11 cellular contexts compared by ENCODE assay signal in the genomic region with DNA sequence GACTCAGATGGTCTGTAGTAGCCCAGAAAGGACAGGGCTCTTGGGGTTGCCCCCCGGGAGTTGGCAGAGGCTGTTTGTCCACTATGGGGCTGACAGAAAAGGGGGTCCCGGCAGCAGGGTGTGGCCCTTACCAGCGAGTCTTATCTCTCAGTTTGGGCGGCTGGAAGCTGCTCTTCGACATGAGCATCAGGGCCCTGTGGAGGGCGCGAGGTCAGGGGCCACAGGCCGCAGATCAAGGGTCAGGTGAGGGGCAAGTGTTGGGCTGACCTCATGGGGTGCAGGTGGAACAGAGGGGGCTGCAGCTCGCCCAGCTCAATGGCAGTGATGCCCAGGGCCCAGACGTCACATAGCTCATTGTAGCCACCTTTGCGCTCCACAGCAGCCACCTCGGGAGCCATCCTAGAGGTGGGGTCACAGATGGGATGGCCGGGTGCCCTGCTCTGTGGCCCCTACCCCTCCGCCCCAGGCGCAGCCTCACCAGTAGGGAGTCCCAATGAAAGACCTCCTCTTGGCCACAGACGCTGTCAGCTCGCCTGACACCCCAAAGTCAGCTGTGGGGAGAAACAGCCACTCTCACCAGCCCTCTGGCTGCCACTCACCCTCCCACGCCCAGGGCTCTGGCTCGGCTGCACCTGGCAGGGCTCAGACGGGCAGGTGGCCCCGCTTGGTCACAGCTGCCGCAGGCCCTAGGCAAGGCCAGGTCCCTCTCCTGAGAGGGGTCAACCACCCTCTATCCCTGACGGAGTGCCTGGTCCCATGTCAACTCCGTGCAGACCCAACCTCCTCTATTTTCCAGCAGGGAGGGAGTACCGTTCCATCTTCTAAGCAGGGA. TPM values are rescaled to one million over a fixed set of nuclear protein-coding genes. Genes with fewer than 3 reads are reported as not detected.
A peak's percentile ranks its signal among the peaks of the same experiment; 100 is the strongest.
DNase-seq lines count a peak whose midpoint lies in the region; ATAC-seq and TF ChIP-seq lines count a peak whose summit lies in the region.
"Had no signal": no experiment of that assay in that cellular context is flagged by ENCODE, and none has a peak within 500 bp of the region (broad histone marks: within the 10 kb centered on the region; RNA-seq: fewer than 3 reads in every experiment).

No MANE protein-coding gene starts in this region.

- H3K4me1 Mint-ChIP-seq in activated CD8-positive, alpha-beta memory T cell treated with anti-CD3 and anti-CD28 coated beads, Interleukin-2, amount 10 ng/mL, durations not matched to agents 7 days and 5 days: peaks cover 22% of the 10 kb centered on the region

- intact Hi-C loops in OCI-LY7 (cut with micrococcal nuclease; ENCODE audit: unreplicated experiment) (no loop called here), stomach (cut with DNase I; ENCODE audit: low total_unique reads) (no loop called here)

- H3K4me3 ChIP-seq in OCI-LY7 (ENCODE audit: low read depth, low read length, poor library complexity, severe bottlenecking) (peak overlapping the region; percentile 78), stomach (no peak overlapping the region), coronary artery (no peak overlapping the region)

- no peaks in the 10 kb centered on the region for H3K27me3 ChIP-seq in stomach

- peak overlapping the region; percentile 73 for H3K27ac Mint-ChIP-seq in activated CD8-positive, alpha-beta memory T cell treated with anti-CD3 and anti-CD28 coated beads, Interleukin-2, amount 10 ng/mL, durations not matched to agents 7 days and 5 days

- WGBS in stomach, 5 donors: 65 to 79% (median 77%) methylated on average over 14 to 25 of the region's 25 CpGs

- H3K9me3 Mint-ChIP-seq in activated CD8-positive, alpha-beta memory T cell treated with anti-CD3 and anti-CD28 coated beads, Interleukin-2, amount 10 ng/mL, durations not matched to agents 7 days and 5 days (ENCODE audit: low read depth): no peaks in the 10 kb centered on the region
- H3K9me3 Mint-ChIP-seq: brain had no signal

- no peak for TF ChIP-seq EP300 in stomach (IDR thresholded peaks at IDR 0.05)

- peaks cover 74% of the 10 kb centered on the region for H3K36me3 ChIP-seq in OCI-LY7 (ENCODE audit: insufficient read depth, low read length)
- peaks cover 10 to 68% (median 53%) of the 10 kb centered on the region in 4 donors for H3K36me3 ChIP-seq in stomach

- in situ Hi-C loops in KBM-7 (cut with MboI; ENCODE audit: low pct_unique_long_range_greater_than_20kb, low sequenced_read_pairs): no loop called here

- H3K27ac ChIP-seq in OCI-LY7 (ENCODE audit: low read depth, low read length, poor library complexity, severe bottlenecking) (peak overlapping the region; percentile 82), stomach (peak overlapping the region in 3 of 5 donors; percentile 85 to 91 (median 90)), coronary artery (peak overlapping the region in 1 of 2 donors; percentile 95)

- no peak overlapping the region for H2AFZ ChIP-seq in OCI-LY7 (ENCODE audit: low read length)

- H3K36me3 Mint-ChIP-seq in activated CD8-positive, alpha-beta memory T cell treated with anti-CD3 and anti-CD28 coated beads, Interleukin-2, amount 10 ng/mL, durations not matched to agents 7 days and 5 days: peaks cover 7% of the 10 kb centered on the region

- POLR2A ChIA-PET in OCI-LY7 (lab: Charles Lee): interaction anchor here (3.0 kb wide), 1 partner anchor 9 kb away, joined by 14 read pairs; a partner anchor contains a TSS

- no peak for ATAC-seq in activated CD8-positive, alpha-beta memory T cell treated with anti-CD3 and anti-CD28 coated beads, Interleukin-2, amount 10 ng/mL, durations not matched to agents 7 days and 5 days

- no TSS peak for BruUV-seq in OCI-LY7 (replicated peaks; lab: Mats Ljungman, UMichigan)

- H3K4me3 Mint-ChIP-seq in activated CD8-positive, alpha-beta memory T cell treated with anti-CD3 and anti-CD28 coated beads, Interleukin-2, amount 10 ng/mL, durations not matched to agents 7 days and 5 days: peak overlapping the region; percentile 80

- H3K4me2 ChIP-seq in OCI-LY7 (ENCODE audit: low read length): peak overlapping the region; percentile 91

- H4K20me1 ChIP-seq in OCI-LY7 (ENCODE audit: insufficient read depth, low read length): no peaks in the 10 kb centered on the region

- CTCF ChIA-PET in activated CD8-positive, alpha-beta memory T cell treated with anti-CD3 and anti-CD28 coated beads, Interleukin-2, amount 10 ng/mL, durations not matched to agents 7 days and 5 days (lab: Charles Lee): interaction anchor here (0.8 to 1.5 kb wide), 3 partner anchors 10 to 14 kb away, joined by 3 to 5 read pairs (median 3); a partner anchor contains a TSS
- CTCF ChIA-PET in OCI-LY7 (lab: Charles Lee; ENCODE audit: unreplicated experiment): no interaction called here

- TF ChIP-seq CTCF in OCI-LY7 (conservative IDR thresholded peaks at IDR 0.05; ENCODE audit: low read length): no peak
- TF ChIP-seq CTCF in stomach (IDR thresholded peaks at IDR 0.05): no peak
- no peak for TF ChIP-seq CTCF in coronary artery (IDR thresholded peaks at IDR 0.05)

- H3K4me1 ChIP-seq in OCI-LY7 (ENCODE audit: insufficient read depth, low read length, poor library complexity, severe bottlenecking) (peaks cover 47% of the 10 kb centered on the region), stomach (peaks cover 24 to 35% (median 33%) of the 10 kb centered on the region in 4 donors)

- H3K27me3 Mint-ChIP-seq in activated CD8-positive, alpha-beta memory T cell treated with anti-CD3 and anti-CD28 coated beads, Interleukin-2, amount 10 ng/mL, durations not matched to agents 7 days and 5 days: no peaks in the 10 kb centered on the region

- H3K9me3 ChIP-seq in OCI-LY7 (ENCODE audit: low read length): no peaks in the 10 kb centered on the region
- no peaks in the 10 kb centered on the region for H3K9me3 ChIP-seq in stomach

- no peak for DNase-seq in activated CD8-positive, alpha-beta memory T cell treated with anti-CD3 and anti-CD28 coated beads, Interleukin-2, amount 10 ng/mL, durations not matched to agents 7 days and 5 days
- DNase-seq in activated CD8-positive, alpha-beta memory T cell treated with anti-CD3 and anti-CD28 coated beads, Interleukin-2, amount 50 U/mL, for 48 hours: no peak
- DNase-seq in OCI-LY7 (ENCODE audit: low spot score) (peak; percentile 20), germinal center (ENCODE audit: low spot score) (peak; percentile 42), stomach (no peak), coronary artery (ENCODE audit: low spot score) (no peak), cerebellum (ENCODE audit: low spot score) (no peak), KBM-7 (no peak)
- DNase-seq: GF-D8, NCI-H2029 had no signal

- no peak for TF ChIP-seq POLR2A in stomach (IDR thresholded peaks at IDR 0.05)

- H3K79me2 ChIP-seq in OCI-LY7 (ENCODE audit: insufficient read depth, low read depth, low read length): peaks cover 18% of the 10 kb centered on the region; the same call in 1 of the 2 replicates

- no peaks in the 10 kb centered on the region for H3K9me2 ChIP-seq in OCI-LY7 (ENCODE audit: insufficient read depth, low read length)

RNA-seq across cellular contexts. Expression of a gene that starts 2.2 kb away (rescaled TPM):
- 10 to 100 TPM; 61.1 to 65.0 TPM for total RNA-seq in activated CD8-positive, alpha-beta memory T cell treated with anti-CD3 and anti-CD28 coated beads, Interleukin-2, amount 10 ng/mL, durations not matched to agents 7 days and 5 days
- 109 and 115 TPM in 2 replicates for total RNA-seq in OCI-LY7 (2014; rRNA removed; shearing (Covaris generic))
- total RNA-seq in OCI-LY7 (2022) (110 and 122 TPM in 2 replicates), stomach (10 to 100 TPM in 2 of 5 donors, 1 to 10 TPM in 3; 2.3 to 66.9 (median 9.0) TPM), cerebellum (10.1 TPM)
- 10 to 100 TPM; 13.0 to 20.9 (median 13.8) TPM for polyA plus RNA-seq in stomach

RNA-seq across cellular contexts. Expression of a gene that starts 9.5 kb away (rescaled TPM):
- total RNA-seq in activated CD8-positive, alpha-beta memory T cell treated with anti-CD3 and anti-CD28 coated beads, Interleukin-2, amount 10 ng/mL, durations not matched to agents 7 days and 5 days: 10 to 100 TPM; 31.2 to 42.1 TPM
- total RNA-seq in OCI-LY7 (2014; rRNA removed; shearing (Covaris generic)): 29.8 and 44.4 TPM in 2 replicates
- total RNA-seq in OCI-LY7 (2022): 71.6 and 72.4 TPM in 2 replicates
- total RNA-seq in stomach: 10 to 100 TPM in 4 of 5 donors, 1 to 10 TPM in 1; 9.4 to 62.5 (median 16.9) TPM
- polyA plus RNA-seq in stomach: 10 to 100 TPM; 12.9 to 16.4 (median 13.6) TPM
- 13.2 TPM for total RNA-seq in cerebellum

RNA-seq across cellular contexts. Expression of a gene that starts 22.5 kb away (rescaled TPM):
- total RNA-seq in activated CD8-positive, alpha-beta memory T cell treated with anti-CD3 and anti-CD28 coated beads, Interleukin-2, amount 10 ng/mL, durations not matched to agents 7 days and 5 days: 100 to 1,000 TPM; 442 to 462 TPM
- total RNA-seq in OCI-LY7 (2014; rRNA removed; shearing (Covaris generic)): 247 and 261 TPM in 2 replicates
- total RNA-seq in OCI-LY7 (2022): 535 TPM in 2 replicates
- 100 to 1,000 TPM; 235 to 341 (median 279) TPM for total RNA-seq in stomach
- polyA plus RNA-seq in stomach: 10 to 100 TPM; 57.5 to 72.1 (median 63.4) TPM
- total RNA-seq in cerebellum: 108 TPM

RNA-seq across cellular contexts. Expression of a gene that starts 41.1 kb away (rescaled TPM):
- 1 to 10 TPM; 2.0 to 3.2 TPM for total RNA-seq in activated CD8-positive, alpha-beta memory T cell treated with anti-CD3 and anti-CD28 coated beads, Interleukin-2, amount 10 ng/mL, durations not matched to agents 7 days and 5 days
- total RNA-seq in OCI-LY7 (2014; rRNA removed; shearing (Covaris generic)): 2.2 and 10.1 TPM in 2 replicates
- total RNA-seq in OCI-LY7 (2022): 2.2 and 2.4 TPM in 2 replicates
- 1 to 10 TPM in 2 of 5 donors, under 1 TPM in 2, not detected in 1; 0.58 to 2.0 (median 1.4) TPM for total RNA-seq in stomach
- polyA plus RNA-seq in stomach: 1 to 10 TPM in 2 of 3 donors, under 1 TPM in 1; 0.37 to 3.5 (median 3.1) TPM
- total RNA-seq in cerebellum: 1.1 TPM

RNA-seq across cellular contexts. Expression of a gene that starts 43.6 kb away (rescaled TPM):
- total RNA-seq in activated CD8-positive, alpha-beta memory T cell treated with anti-CD3 and anti-CD28 coated beads, Interleukin-2, amount 10 ng/mL, durations not matched to agents 7 days and 5 days: under 1 TPM; 0.50 to 0.61 TPM
- total RNA-seq in OCI-LY7 (2014; rRNA removed; shearing (Covaris generic)): 4.9 TPM in 2 replicates
- total RNA-seq in OCI-LY7 (2022): 3.5 and 5.1 TPM in 2 replicates
- 10 to 100 TPM; 10.3 to 66.5 (median 53.3) TPM for total RNA-seq in stomach
- 10 to 100 TPM in 2 of 3 donors, 1 to 10 TPM in 1; 8.9 to 20.0 (median 10.9) TPM for polyA plus RNA-seq in stomach
- 1.4 TPM for total RNA-seq in cerebellum

Comparison
In these comparisons a context has a peak if more than half of its experiments do, and no peak if none do; other contexts are left out.
1. DNase-seq: peak in OCI-LY7 (single experiment) and germinal center (single experiment); none in activated CD8-positive, alpha-beta memory T cell treated with anti-CD3 and anti-CD28 coated beads, Interleukin-2, amount 10 ng/mL, durations not matched to agents 7 days and 5 days (single experiment), activated CD8-positive, alpha-beta memory T cell treated with anti-CD3 and anti-CD28 coated beads, Interleukin-2, amount 50 U/mL, for 48 hours (single experiment), stomach (single experiment), coronary artery (single experiment), cerebellum (single experiment) and KBM-7 (single experiment).